ENCODE assay signal across 8 cellular contexts in the genomic region with DNA sequence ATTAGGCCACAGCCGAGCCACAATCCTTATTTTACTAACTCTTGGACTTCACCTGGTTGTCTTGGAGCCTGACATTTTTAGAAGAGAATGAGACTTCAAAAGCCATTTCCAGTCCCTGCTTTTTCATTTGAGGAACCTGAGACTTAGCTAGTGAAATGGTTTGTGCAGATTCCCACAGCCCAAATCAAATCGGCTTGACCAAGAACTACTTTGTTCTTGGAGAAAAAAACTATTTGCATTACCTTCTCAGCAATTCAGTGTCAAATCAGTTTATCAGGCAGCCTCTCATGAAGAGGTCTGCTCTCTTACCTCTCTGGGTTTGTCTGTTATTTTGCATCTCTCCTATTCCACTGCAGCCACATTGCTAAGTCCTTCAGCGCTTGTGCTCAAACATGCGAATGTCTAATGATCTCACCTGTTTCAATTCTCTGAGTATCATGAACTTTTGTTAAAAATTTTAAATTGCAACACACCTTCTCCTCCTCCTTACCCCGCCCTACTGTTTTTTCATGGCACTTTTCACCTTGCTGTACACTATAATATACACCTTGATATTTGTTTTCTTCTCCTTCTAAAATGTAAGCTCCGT. TPM values are rescaled to one million over a fixed set of nuclear protein-coding genes. Genes with fewer than 3 reads are reported as not detected.
DNase-seq lines count a peak whose midpoint lies in the region; ATAC-seq and TF ChIP-seq lines count a peak whose summit lies in the region.

No MANE protein-coding gene starts in this region.

- H3K4me3 Mint-ChIP-seq in T-helper 1 cell treated with Interleukin-12 subunit alpha and Interleukin-12 subunit beta and Interleukin-4 antibody, amounts not matched to agents 30 μg/mL and 1 μg/mL, for 36 hours = peak overlapping the region; percentile 99
- H3K4me3 Mint-ChIP-seq in endodermal cell (peak overlapping the region; percentile 85), progenitor cell of endocrine pancreas (ENCODE audit: low read depth) (peak overlapping the region; percentile 90)

- H3K27ac Mint-ChIP-seq in T-helper 1 cell treated with Interleukin-12 subunit alpha and Interleukin-12 subunit beta and Interleukin-4 antibody, amounts not matched to agents 30 μg/mL and 1 μg/mL, for 36 hours = peak overlapping the region; percentile 92
- peak overlapping the region; percentile 96 for H3K27ac Mint-ChIP-seq in endodermal cell
- H3K27ac Mint-ChIP-seq in progenitor cell of endocrine pancreas = peak overlapping the region; percentile 98

- H3F3A ChIP-seq in MM.1S (ENCODE audit: insufficient read depth, low read length) = peaks cover 4% of the 10 kb centered on the region; the same call in 1 of the 2 replicates

- peak overlapping the region; percentile 20; the same call in 1 of the 2 replicates for H3K27ac ChIP-seq in MM.1S (ENCODE audit: low read length)
- H3K27ac ChIP-seq in endodermal cell (ENCODE audit: low read depth, low read length) = no peak overlapping the region

- H3K9me3 Mint-ChIP-seq in T-helper 1 cell treated with Interleukin-12 subunit alpha and Interleukin-12 subunit beta and Interleukin-4 antibody, amounts not matched to agents 30 μg/mL and 1 μg/mL, for 36 hours = no peaks in the 10 kb centered on the region
- H3K9me3 Mint-ChIP-seq in endodermal cell (peaks cover 2% of the 10 kb centered on the region), progenitor cell of endocrine pancreas (ENCODE audit: low read depth) (no peaks in the 10 kb centered on the region)

- TF ChIP-seq CTCF in MM.1S (IDR thresholded peaks at IDR 0.05; ENCODE audit: low read length) (no peak), endodermal cell (conservative IDR thresholded peaks at IDR 0.05) (no peak), progenitor cell of endocrine pancreas (IDR thresholded peaks at IDR 0.05; ENCODE audit: unreplicated experiment) (no peak), omental fat pad (IDR thresholded peaks at IDR 0.05) (no peak)

- H3K36me3 ChIP-seq in MM.1S (replicated peaks; ENCODE audit: insufficient read depth, low read length) = no peaks in the 10 kb centered on the region
- no peaks in the 10 kb centered on the region for H3K36me3 ChIP-seq in endodermal cell (ENCODE audit: control insufficient read depth, insufficient read depth, low read length)

- H2AFZ ChIP-seq in MM.1S (ENCODE audit: low read length) = peak overlapping the region; percentile 75

- ATAC-seq in omental fat pad (ENCODE audit: low FRiP score) = no peak

- H3K4me3 ChIP-seq in MM.1S (ENCODE audit: low read length) (peak overlapping the region; percentile 86), endodermal cell (ENCODE audit: low read length) (peak overlapping the region; percentile 98)

- peaks cover 12% of the 10 kb centered on the region for H3K4me1 ChIP-seq in MM.1S (ENCODE audit: low read length)
- no peaks in the 10 kb centered on the region for H3K4me1 ChIP-seq in endodermal cell (ENCODE audit: control insufficient read depth, insufficient read depth, low read length)

- H4K20me1 ChIP-seq in MM.1S (ENCODE audit: insufficient read depth, low read length) = no peaks in the 10 kb centered on the region

- DNase-seq in T-helper 1 cell (no peak), MM.1S (no peak), endodermal cell (no peak), progenitor cell of endocrine pancreas (ENCODE audit: low spot score, unreplicated experiment) (no peak), EL (no peak), omental fat pad (ENCODE audit: low spot score) (no peak)
- DNase-seq in activated CD8-positive, alpha-beta memory T cell treated with anti-CD3 and anti-CD28 coated beads, Interleukin-2, amount 50 U/mL, for 48 hours = no peak

- H3K9me3 ChIP-seq in MM.1S (replicated peaks; ENCODE audit: insufficient read depth, low read length) = no peaks in the 10 kb centered on the region
- no peaks in the 10 kb centered on the region for H3K9me3 ChIP-seq in endodermal cell (ENCODE audit: control insufficient read depth, low read length)

- peak overlapping the region; percentile 86 for H3K4me2 ChIP-seq in MM.1S (ENCODE audit: low read depth, low read length)

- H3K36me3 Mint-ChIP-seq in T-helper 1 cell treated with Interleukin-12 subunit alpha and Interleukin-12 subunit beta and Interleukin-4 antibody, amounts not matched to agents 30 μg/mL and 1 μg/mL, for 36 hours (ENCODE audit: low read depth) = peaks cover 17% of the 10 kb centered on the region
- peaks cover 5% of the 10 kb centered on the region for H3K36me3 Mint-ChIP-seq in endodermal cell (ENCODE audit: low read depth)
- no peaks in the 10 kb centered on the region for H3K36me3 Mint-ChIP-seq in progenitor cell of endocrine pancreas (ENCODE audit: insufficient read depth)

- H3K4me1 Mint-ChIP-seq in T-helper 1 cell treated with Interleukin-12 subunit alpha and Interleukin-12 subunit beta and Interleukin-4 antibody, amounts not matched to agents 30 μg/mL and 1 μg/mL, for 36 hours (ENCODE audit: low read depth) = peaks cover 47% of the 10 kb centered on the region
- H3K4me1 Mint-ChIP-seq in endodermal cell (peaks cover 33% of the 10 kb centered on the region), progenitor cell of endocrine pancreas (ENCODE audit: low read depth) (peaks cover 17% of the 10 kb centered on the region)

- H3K27me3 Mint-ChIP-seq in T-helper 1 cell treated with Interleukin-12 subunit alpha and Interleukin-12 subunit beta and Interleukin-4 antibody, amounts not matched to agents 30 μg/mL and 1 μg/mL, for 36 hours (ENCODE audit: low read depth) = no peaks in the 10 kb centered on the region
- H3K27me3 Mint-ChIP-seq in endodermal cell (ENCODE audit: insufficient read depth) = no peaks in the 10 kb centered on the region
- no peaks in the 10 kb centered on the region for H3K27me3 Mint-ChIP-seq in progenitor cell of endocrine pancreas

- H3K79me2 ChIP-seq in MM.1S (ENCODE audit: low read length) = peaks cover 30% of the 10 kb centered on the region

- WGBS in endodermal cell (ENCODE audit: insufficient coverage in 1 of 2, insufficient read length in 1 of 2), 2 experiments = 70 to 71% methylated on average over 4 to 5 of the region's 6 CpGs

- H3K9ac ChIP-seq in MM.1S (ENCODE audit: low read length) = no peak overlapping the region
- H3K9ac ChIP-seq in endodermal cell (ENCODE audit: extremely low read depth, low read length, poor library complexity, severe bottlenecking) = peak overlapping the region; percentile 87

- H3K27me3 ChIP-seq in MM.1S (replicated peaks; ENCODE audit: insufficient read depth, low read length) (0 out of 2 replicates have a peak, but pooled peaks cover 3% of the 10 kb centered on the region), endodermal cell (ENCODE audit: control insufficient read depth, insufficient read depth, low read length, poor library complexity, severe bottlenecking) (no peaks in the 10 kb centered on the region)

- no peaks in the 10 kb centered on the region for H3K9me2 ChIP-seq in MM.1S (replicated peaks; ENCODE audit: insufficient read depth, low read length)

RNA-seq across cellular contexts. Expression of gene IFNGR1, which starts 0.6 kb away (rescaled TPM):
- total RNA-seq in endodermal cell = 10 to 100 TPM; 23.7 to 30.2 TPM
- 38.7 TPM for polyA plus RNA-seq in endodermal cell (2013, experiment 1 of 2)
- polyA plus RNA-seq in endodermal cell (2013, experiment 2 of 2) = 34.8 TPM
- total RNA-seq in progenitor cell of endocrine pancreas = 29.4 and 31.0 TPM in 2 replicates
- 100 to 1,000 TPM; 104 to 261 (median 147) TPM for total RNA-seq in omental fat pad

RNA-seq across cellular contexts. Expression of gene IL22RA2, which starts 46.3 kb away (rescaled TPM):
- total RNA-seq in endodermal cell = not detected
- not detected for polyA plus RNA-seq in endodermal cell (2013, experiment 1 of 2)
- polyA plus RNA-seq in endodermal cell (2013, experiment 2 of 2) = not detected
- not detected in 2 replicates for total RNA-seq in progenitor cell of endocrine pancreas
- total RNA-seq in omental fat pad = not detected
